Comparison of ENCODE assay signal across 7 cellular contexts in the genomic region with DNA sequence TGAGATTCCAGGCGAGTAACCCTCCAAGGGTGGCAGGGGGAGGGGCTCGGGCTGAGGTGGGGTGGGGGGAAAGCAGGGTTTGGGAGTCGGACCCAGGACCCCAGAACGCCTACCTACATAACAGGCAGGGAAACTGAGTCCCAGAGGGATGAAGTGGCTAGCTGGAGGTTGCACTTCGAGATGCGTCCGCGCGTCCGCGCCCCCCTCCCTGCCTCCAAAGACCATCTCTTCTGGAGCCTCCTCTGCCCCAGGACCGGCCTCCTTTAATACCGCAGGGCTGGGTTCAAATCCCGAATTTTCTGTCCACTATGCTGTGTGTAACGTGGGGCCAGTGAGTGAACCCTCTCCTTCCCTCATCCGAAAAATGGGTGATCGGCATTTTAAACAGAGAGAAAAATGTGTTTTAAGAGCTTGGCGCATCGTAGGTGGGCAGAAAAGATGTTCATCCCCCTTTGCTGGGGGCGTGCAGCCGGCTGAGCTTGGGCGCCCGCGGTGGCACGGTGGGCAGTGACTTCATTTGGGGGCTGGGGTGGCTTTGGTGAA. TPM values are rescaled to one million over a fixed set of nuclear protein-coding genes. Genes with fewer than 3 reads are reported as not detected.
A peak's percentile ranks its signal among the peaks of the same experiment; 100 is the strongest.
DNase-seq lines count a peak whose midpoint lies in the region; ATAC-seq, FAIRE-seq and TF ChIP-seq lines count a peak whose summit lies in the region.

No MANE protein-coding gene starts in this region.

- H3K27me3 Mint-ChIP-seq in GM23338 (ENCODE audit: insufficient read depth, low read depth, poor library complexity): peaks cover 18% of the 10 kb centered on the region

- H2AFZ ChIP-seq in GM23338 (peak overlapping the region; percentile 83; the same call in 1 of the 2 replicates), GM23248 (no peak overlapping the region)

- no peak for ATAC-seq in GM23338
- no peak for ATAC-seq in Panc1
- ATAC-seq in HG03196 (IDR thresholded peaks at IDR 0.05; ENCODE audit: unreplicated experiment): no peak

- H3K4me3 Mint-ChIP-seq in GM23338: peak overlapping the region; percentile 77

- FAIRE-seq in small intestine (lab: Jason Lieb, UNC): no peak

- DNase-seq in GM23338 (ENCODE audit: low spot score): no peak
- DNase-seq in Panc1 (ENCODE audit: low read depth, low spot score): no peak
- no peak for DNase-seq in small intestine
- DNase-seq in A172 (ENCODE audit: low spot score): no peak
- DNase-seq in GM23248: no peak

- H3K36me3 Mint-ChIP-seq in GM23338 (ENCODE audit: low read depth): no peaks in the 10 kb centered on the region

- intact Hi-C loops in Panc1 (cut with micrococcal nuclease; ENCODE audit: unreplicated experiment): no loop called here

- POLR2A ChIA-PET in Panc1 (lab: Charles Lee): interaction anchor here (0.6 kb wide), 1 partner anchor 259 kb away, joined by 7 read pairs; no protein-coding TSS in a partner anchor

- 1 to 3% (median 3%) methylated on average over 22 to 25 of the region's 25 CpGs for WGBS in small intestine, 3 donors
- 1 to 2% methylated on average over 22 to 25 of the region's 25 CpGs for WGBS in GM23248 (ENCODE audit: low coverage in 1 of 2, low lambda C conversion rate in 2 of 2, missing lambda C conversion rate in 2 of 2), 2 experiments

- H3K9me3 ChIP-seq in Panc1 (ENCODE audit: control insufficient read depth, insufficient read depth, low read depth, low read length): no peaks in the 10 kb centered on the region
- no peaks in the 10 kb centered on the region for H3K9me3 ChIP-seq in small intestine (ENCODE audit: control insufficient read depth, low read depth)
- H3K9me3 ChIP-seq in GM23248 (ENCODE audit: low read depth): no peaks in the 10 kb centered on the region

- CTCF ChIA-PET in Panc1 (lab: Charles Lee): interaction anchor here (0.5 to 0.6 kb wide), 2 partner anchors 24 to 165 kb away, joined by 3 read pairs; no protein-coding TSS in a partner anchor

- no peaks in the 10 kb centered on the region for H3K9me3 Mint-ChIP-seq in GM23338

- H3K9me2 ChIP-seq in GM23338 (ENCODE audit: insufficient read depth) (no peaks in the 10 kb centered on the region), GM23248 (ENCODE audit: insufficient read depth) (no peaks in the 10 kb centered on the region)

- no peak overlapping the region for H3K27ac Mint-ChIP-seq in GM23338

- no peaks in the 10 kb centered on the region for H3F3A ChIP-seq in GM23338 (replicated peaks; ENCODE audit: low read depth)
- H3F3A ChIP-seq in GM23248 (ENCODE audit: insufficient read depth): no peaks in the 10 kb centered on the region

- H3K36me3 ChIP-seq in GM23338 (ENCODE audit: insufficient read depth) (no peaks in the 10 kb centered on the region), Panc1 (ENCODE audit: control insufficient read depth, insufficient read depth, low read length) (no peaks in the 10 kb centered on the region), small intestine (ENCODE audit: control insufficient read depth in 2 of 2, insufficient read depth in 2 of 2, low read length in 2 of 2) (no peaks in the 10 kb centered on the region), GM23248 (ENCODE audit: low read depth) (no peaks in the 10 kb centered on the region)

- peaks cover 15% of the 10 kb centered on the region; the same call in 1 of the 2 replicates for H3K4me1 ChIP-seq in GM23338 (ENCODE audit: insufficient read depth)
- peaks cover 8% of the 10 kb centered on the region for H3K4me1 ChIP-seq in Panc1 (ENCODE audit: control insufficient read depth, insufficient read depth, low read length)
- no peaks in the 10 kb centered on the region for H3K4me1 ChIP-seq in small intestine (ENCODE audit: control insufficient read depth in 2 of 2, insufficient read depth in 1 of 2, low read depth in 1 of 2, low read length in 1 of 2)
- H3K4me1 ChIP-seq in GM23248 (ENCODE audit: insufficient read depth): no peaks in the 10 kb centered on the region

- no peak overlapping the region for H3K9ac ChIP-seq in GM23248

- H3K4me2 ChIP-seq in GM23338: peak overlapping the region; percentile 97
- no peak overlapping the region for H3K4me2 ChIP-seq in GM23248 (ENCODE audit: unreplicated experiment)

- BruUV-seq in Panc1 (replicated peaks; lab: Mats Ljungman, UMichigan): no TSS peak

- H3K27ac ChIP-seq in GM23338 (ENCODE audit: low read depth): no peak overlapping the region
- H3K27ac ChIP-seq in Panc1 (ENCODE audit: low read length): no peak overlapping the region
- H3K27ac ChIP-seq in small intestine (ENCODE audit: low read depth in 1 of 2, low read length in 1 of 2): peak overlapping the region; percentile 85 to 86
- no peak overlapping the region for H3K27ac ChIP-seq in GM23248

- in situ Hi-C loops in Panc1 (cut with HindIII; ENCODE audit: low pct_unique_long_range_greater_than_20kb, low sequenced_read_pairs) (no loop called here), GM23248 (cut with MboI) (no loop called here)

- H3K27me3 ChIP-seq in GM23338 (ENCODE audit: insufficient read depth): no peaks in the 10 kb centered on the region
- H3K27me3 ChIP-seq in Panc1 (ENCODE audit: control insufficient read depth, insufficient read depth, low read length): no peaks in the 10 kb centered on the region
- H3K27me3 ChIP-seq in small intestine (ENCODE audit: control insufficient read depth in 2 of 2, insufficient read depth in 2 of 2, low read length in 2 of 2): peaks cover 0 to 3% of the 10 kb centered on the region in 2 donors
- peaks cover 19% of the 10 kb centered on the region for H3K27me3 ChIP-seq in GM23248 (replicated peaks; ENCODE audit: insufficient read depth)

- H3K4me1 Mint-ChIP-seq in GM23338: peaks cover 4% of the 10 kb centered on the region

- H3K79me2 ChIP-seq in GM23338 (replicated peaks; ENCODE audit: insufficient read depth) (no peaks in the 10 kb centered on the region), GM23248 (ENCODE audit: insufficient read depth) (no peaks in the 10 kb centered on the region)

- H4K20me1 ChIP-seq in GM23338 (replicated peaks; ENCODE audit: insufficient read depth) (no peaks in the 10 kb centered on the region), GM23248 (ENCODE audit: insufficient read depth) (no peaks in the 10 kb centered on the region)

- TF ChIP-seq CTCF in GM23338 (conservative IDR thresholded peaks at IDR 0.05; ENCODE audit: low read depth in 2 of 2) (no peak), Panc1 (IDR thresholded peaks at IDR 0.05) (no peak)

- H3K4me3 ChIP-seq in GM23338 (peak overlapping the region; percentile 83), Panc1 (ENCODE audit: low read depth in 2 of 2, low read length in 2 of 2) (peak overlapping the region; percentile 30 to 40), iPS-11a (ENCODE audit: low read depth, low read length) (peak overlapping the region; percentile 59), small intestine (ENCODE audit: low read depth in 1 of 2, low read length in 2 of 2) (peak overlapping the region; percentile 56 to 66), GM23248 (no peak overlapping the region)

RNA-seq across cellular contexts. Expression of gene TJP3, which starts 13.8 kb away (rescaled TPM):
- total RNA-seq in GM23338 (2014; rRNA removed; shearing (Covaris generic)): 19.8 and 23.9 TPM in 2 replicates
- polyA plus RNA-seq in GM23338 (2016; fragmentation: Nextera tagmentation; extraction: Ambion mirVana) (14.1 and 18.2 TPM in 2 replicates), small intestine (100 to 1,000 TPM in 2 of 3 donors, 10 to 100 TPM in 1; 74.5 to 385 (median 285) TPM), GM23248 (2016; fragmentation: Nextera tagmentation; extraction: Ambion mirVana) (not detected in 2 replicates)
- 2.7 TPM for total RNA-seq in Panc1 (2021; ENCODE audit: unreplicated experiment)
- 4.9 TPM for polyA plus RNA-seq in Panc1 (2012; ENCODE audit: insufficient read length)
- total RNA-seq in A172 (2014; rRNA removed; shearing (Covaris generic)): 0.93 and 0.98 TPM in 2 replicates
- total RNA-seq in GM23248 (2014; rRNA removed; shearing (Covaris generic)): not detected in 2 replicates

RNA-seq across cellular contexts. Expression of gene PIP5K1C, which starts 21.7 kb away (rescaled TPM):
- total RNA-seq in GM23338 (2014; rRNA removed; shearing (Covaris generic)): 35.2 and 46.7 TPM in 2 replicates
- polyA plus RNA-seq in GM23338 (2016; fragmentation: Nextera tagmentation; extraction: Ambion mirVana): 11.8 and 13.5 TPM in 2 replicates
- total RNA-seq in Panc1 (2021; ENCODE audit: unreplicated experiment): 30.6 TPM
- 27.9 TPM for polyA plus RNA-seq in Panc1 (2012; ENCODE audit: insufficient read length)
- polyA plus RNA-seq in small intestine: 10 to 100 TPM in 2 of 3 donors, 1 to 10 TPM in 1; 7.3 to 16.6 (median 10.5) TPM
- total RNA-seq in A172 (2014; rRNA removed; shearing (Covaris generic)): 18.8 and 21.4 TPM in 2 replicates
- total RNA-seq in GM23248 (2014; rRNA removed; shearing (Covaris generic)): 34.0 and 43.1 TPM in 2 replicates
- 31.2 and 33.5 TPM in 2 replicates for polyA plus RNA-seq in GM23248 (2016; fragmentation: Nextera tagmentation; extraction: Ambion mirVana)

RNA-seq across cellular contexts. Expression of gene APBA3, which starts 39.5 kb away (rescaled TPM):
- 31.8 and 56.1 TPM in 2 replicates for total RNA-seq in GM23338 (2014; rRNA removed; shearing (Covaris generic))
- 16.6 and 17.2 TPM in 2 replicates for polyA plus RNA-seq in GM23338 (2016; fragmentation: Nextera tagmentation; extraction: Ambion mirVana)
- total RNA-seq in Panc1 (2021; ENCODE audit: unreplicated experiment): 34.0 TPM
- 34.0 TPM for polyA plus RNA-seq in Panc1 (2012; ENCODE audit: insufficient read length)
- polyA plus RNA-seq in small intestine: 10 to 100 TPM; 13.1 to 20.8 (median 13.8) TPM
- 22.2 and 28.7 TPM in 2 replicates for total RNA-seq in A172 (2014; rRNA removed; shearing (Covaris generic))
- 28.3 and 40.0 TPM in 2 replicates for total RNA-seq in GM23248 (2014; rRNA removed; shearing (Covaris generic))
- polyA plus RNA-seq in GM23248 (2016; fragmentation: Nextera tagmentation; extraction: Ambion mirVana): 16.9 and 18.9 TPM in 2 replicates

RNA-seq across cellular contexts. Expression of gene MRPL54, which starts 40.5 kb away (rescaled TPM):
- total RNA-seq in GM23338 (2014; rRNA removed; shearing (Covaris generic)): 29.7 and 47.3 TPM in 2 replicates
- 89.9 and 93.1 TPM in 2 replicates for polyA plus RNA-seq in GM23338 (2016; fragmentation: Nextera tagmentation; extraction: Ambion mirVana)
- total RNA-seq in Panc1 (2021; ENCODE audit: unreplicated experiment): 42.8 TPM
- 36.7 TPM for polyA plus RNA-seq in Panc1 (2012; ENCODE audit: insufficient read length)
- polyA plus RNA-seq in small intestine: 100 to 1,000 TPM in 2 of 3 donors, 10 to 100 TPM in 1; 96.2 to 170 (median 155) TPM
- 74.4 and 95.3 TPM in 2 replicates for total RNA-seq in A172 (2014; rRNA removed; shearing (Covaris generic))
- 18.5 and 57.9 TPM in 2 replicates for total RNA-seq in GM23248 (2014; rRNA removed; shearing (Covaris generic))
- polyA plus RNA-seq in GM23248 (2016; fragmentation: Nextera tagmentation; extraction: Ambion mirVana): 73.0 and 74.1 TPM in 2 replicates

RNA-seq across cellular contexts. Expression of gene RAX2, which starts 50.1 kb away (rescaled TPM):
- not detected in 2 replicates for total RNA-seq in GM23338 (2014; rRNA removed; shearing (Covaris generic))
- 0.13 TPM in 1 of 2 replicates, not detected in the other for polyA plus RNA-seq in GM23338 (2016; fragmentation: Nextera tagmentation; extraction: Ambion mirVana)
- total RNA-seq in Panc1 (2021; ENCODE audit: unreplicated experiment): not detected
- not detected for polyA plus RNA-seq in Panc1 (2012; ENCODE audit: insufficient read length)
- polyA plus RNA-seq in small intestine: not detected
- not detected in 2 replicates for total RNA-seq in A172 (2014; rRNA removed; shearing (Covaris generic))
- not detected in 2 replicates for total RNA-seq in GM23248 (2014; rRNA removed; shearing (Covaris generic))
- not detected in 2 replicates for polyA plus RNA-seq in GM23248 (2016; fragmentation: Nextera tagmentation; extraction: Ambion mirVana)

Comparison
In these comparisons a context has a peak if more than half of its experiments do, and no peak if none do; other contexts are left out.
1. H3K27ac ChIP-seq: peak in small intestine (2 of 2); none in GM23338 (single experiment), Panc1 (single experiment) and GM23248 (single experiment).